In the genomic region with DNA sequence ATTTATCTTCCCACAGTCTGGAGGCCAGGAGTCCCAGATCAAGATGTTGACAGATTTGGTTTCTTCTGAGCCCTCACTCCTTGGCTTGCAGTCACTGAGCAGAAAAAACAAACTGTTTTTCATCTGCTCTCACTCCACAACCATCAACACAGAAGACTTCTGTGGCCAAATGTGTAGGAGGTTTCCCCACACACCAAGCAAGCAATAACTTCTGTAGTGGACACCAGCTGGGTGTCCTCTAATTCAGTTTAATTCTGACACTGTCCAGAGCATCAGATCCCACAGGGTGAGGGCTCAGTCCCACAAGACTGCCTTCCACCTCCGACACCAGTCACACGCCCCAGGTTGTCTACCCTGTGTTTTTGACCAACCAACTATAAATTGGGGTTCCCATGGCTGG, we compare ENCODE assay signal across 27 cellular contexts.
DNase-seq lines count a peak whose midpoint lies in the region; ATAC-seq and TF ChIP-seq lines count a peak whose summit lies in the region.
"Had no signal": no experiment of that assay in that cellular context is flagged by ENCODE, and none has a peak within 500 bp of the region (broad histone marks: within the 10 kb centered on the region; RNA-seq: fewer than 3 reads in every experiment).

No MANE protein-coding gene starts in this region.

- peaks cover 30% of the 10 kb centered on the region for H3K4me1 Mint-ChIP-seq in nephron

- no peak for TF ChIP-seq CTCF in heart left ventricle (IDR thresholded peaks at IDR 0.05)
- TF ChIP-seq CTCF in right atrium auricular region (IDR thresholded peaks at IDR 0.05) = no peak
- TF ChIP-seq CTCF in fibroblast of mammary gland (conservative IDR thresholded peaks at IDR 0.05; ENCODE audit: control insufficient read depth, insufficient read depth, low read depth, low read length) = no peak
- no peak for TF ChIP-seq CTCF in nephron (IDR thresholded peaks at IDR 0.05; ENCODE audit: unreplicated experiment in 3 of 3)
- no peak for TF ChIP-seq CTCF in uterus (IDR thresholded peaks at IDR 0.05)
- TF ChIP-seq CTCF in Peyer's patch (IDR thresholded peaks at IDR 0.05) = no peak

- H3K27me3 ChIP-seq in heart left ventricle (no peaks in the 10 kb centered on the region), right atrium auricular region (no peaks in the 10 kb centered on the region), uterus (no peaks in the 10 kb centered on the region), Peyer's patch (no peaks in the 10 kb centered on the region)
- H3K27me3 ChIP-seq: BLaER1 treated with 17β-estradiol and CSF1 and Interleukin-3, amounts not matched to agents 10 nM and 100 nM; esophagus muscularis mucosa; ovary had no signal

- no peak overlapping the region for H3K4me3 ChIP-seq in heart left ventricle
- H3K4me3 ChIP-seq in right atrium auricular region = no peak overlapping the region
- H3K4me3 ChIP-seq in fibroblast of mammary gland (ENCODE audit: control insufficient read depth, low read depth, low read length) = no peak overlapping the region
- no peak overlapping the region for H3K4me3 ChIP-seq in uterus
- no peak overlapping the region for H3K4me3 ChIP-seq in Peyer's patch
- H3K4me3 ChIP-seq: BLaER1 treated with 17β-estradiol and CSF1 and Interleukin-3, amounts not matched to agents 10 nM and 100 nM; esophagus muscularis mucosa; ovary; SK-N-MC had no signal

- H3K9me3 Mint-ChIP-seq in nephron = no peaks in the 10 kb centered on the region
- H3K9me3 Mint-ChIP-seq: activated CD4-positive, alpha-beta memory T cell treated with anti-CD3 and anti-CD28 coated beads for 36 hours had no signal

- WGBS in heart left ventricle, 4 donors = 80 to 93% (median 85%) methylated on average over 2 of the region's 2 CpGs

- peaks cover 15% of the 10 kb centered on the region for H3K36me3 Mint-ChIP-seq in nephron (ENCODE audit: low read depth)

- intact Hi-C loops in heart left ventricle (cut with DNase I) = no loop called here
- intact Hi-C loops in uterus (cut with DNase I; ENCODE audit: low total_unique reads) = no loop called here

- no peak for TF ChIP-seq POLR2A in heart left ventricle (IDR thresholded peaks at IDR 0.05)
- TF ChIP-seq POLR2A in uterus (IDR thresholded peaks at IDR 0.05) = no peak
- no peak for TF ChIP-seq POLR2A in Peyer's patch (IDR thresholded peaks at IDR 0.05)

- no peaks in the 10 kb centered on the region for H3K27me3 Mint-ChIP-seq in nephron (ENCODE audit: low read depth)
- H3K27me3 Mint-ChIP-seq: activated CD4-positive, alpha-beta memory T cell treated with anti-CD3 and anti-CD28 coated beads for 36 hours; naive B cell had no signal

- H3K9me3 ChIP-seq in heart left ventricle = no peaks in the 10 kb centered on the region
- H3K9me3 ChIP-seq in right atrium auricular region = no peaks in the 10 kb centered on the region
- no peaks in the 10 kb centered on the region for H3K9me3 ChIP-seq in uterus
- H3K9me3 ChIP-seq in Peyer's patch = no peaks in the 10 kb centered on the region
- H3K9me3 ChIP-seq: esophagus muscularis mucosa, ovary had no signal

- H3K27ac Mint-ChIP-seq in nephron = peak overlapping the region; percentile 40 to 74 (median 52)
- H3K27ac Mint-ChIP-seq: activated CD4-positive, alpha-beta memory T cell treated with anti-CD3 and anti-CD28 coated beads for 36 hours; WTC11 had no signal

- ATAC-seq in heart left ventricle = peak; percentile 11 to 74 (median 62)
- ATAC-seq: HepG2, WTC11 had no signal

- H3K4me3 Mint-ChIP-seq in nephron = no peak overlapping the region
- H3K4me3 Mint-ChIP-seq: activated CD4-positive, alpha-beta memory T cell treated with anti-CD3 and anti-CD28 coated beads for 36 hours; WTC11 had no signal

- H3K27ac ChIP-seq in heart left ventricle (peak overlapping the region in 1 of 12 donors; percentile 19), right atrium auricular region (no peak overlapping the region), uterus (peak overlapping the region; percentile 70 to 83), Peyer's patch (peak overlapping the region in 2 of 4 donors; percentile 26 to 34)
- H3K27ac ChIP-seq: esophagus muscularis mucosa, ovary had no signal

- H3K36me3 ChIP-seq in heart left ventricle = no peaks in the 10 kb centered on the region
- no peaks in the 10 kb centered on the region for H3K36me3 ChIP-seq in right atrium auricular region
- H3K36me3 ChIP-seq in uterus = no peaks in the 10 kb centered on the region
- no peaks in the 10 kb centered on the region for H3K36me3 ChIP-seq in Peyer's patch
- H3K36me3 ChIP-seq: ovary had no signal

- no peak for DNase-seq in heart left ventricle
- no peak for DNase-seq in right atrium auricular region (ENCODE audit: low spot score)
- peak; percentile 63 for DNase-seq in fibroblast of mammary gland (ENCODE audit: low read depth)
- peak; percentile 50 to 84 for DNase-seq in uterus
- DNase-seq in activated effector memory CD4-positive, alpha-beta T cell treated with Interleukin-2 at 50 U/mL for 16 hours = no peak
- no peak for DNase-seq in activated CD4-positive, CD25-positive, alpha-beta regulatory T cell treated with anti-CD3 and anti-CD28 coated beads, Interleukin-2, amount 50 U/mL, for 72 hours
- no peak for DNase-seq in Peyer's patch
- DNase-seq: activated CD4-positive, alpha-beta memory T cell treated with anti-CD3 and anti-CD28 coated beads for 36 hours; activated gamma-delta T cell treated with Interleukin-2 at 50 U/mL for 16 hours; activated T-cell treated with anti-CD3 and anti-CD28 coated beads for 4 hours; amniotic stem cell; central memory CD4-positive, alpha-beta T cell; effector CD8-positive, alpha-beta T cell; EL; naive B cell; NCI-H1105; NCI-H2029 treated with DMSO at 0.1 percent for 48 hours; NCI-H510A; NK-92 treated with Interleukin-12 subunit alpha and Interleukin-12 subunit beta, amount 100 ng/mL, for 24 hours; ovary; stimulated activated CD4-positive, alpha-beta T cell treated with anti-CD3 and anti-CD28 coated beads, Interleukin-4, amount 100 ng/mL, for 4 hours had no signal

- H3K4me1 ChIP-seq in heart left ventricle (peaks cover 2 to 48% (median 22%) of the 10 kb centered on the region in 12 donors), right atrium auricular region (peaks cover 0 to 34% of the 10 kb centered on the region in 2 donors), uterus (peaks cover 0 to 5% of the 10 kb centered on the region in 2 donors), Peyer's patch (peaks cover 0 to 15% (median 0%) of the 10 kb centered on the region in 4 donors)

Comparison
In these comparisons a context has a peak if more than half of its experiments do, and no peak if none do; other contexts are left out.
1. DNase-seq: peak in fibroblast of mammary gland (single experiment) and uterus (2 of 2); none in heart left ventricle (0 of 5), right atrium auricular region (single experiment), activated effector memory CD4-positive, alpha-beta T cell treated with Interleukin-2 at 50 U/mL for 16 hours (single experiment), activated CD4-positive, CD25-positive, alpha-beta regulatory T cell treated with anti-CD3 and anti-CD28 coated beads, Interleukin-2, amount 50 U/mL, for 72 hours (single experiment) and Peyer's patch (0 of 3).
2. H3K27ac ChIP-seq: peak in uterus (2 of 2); none in right atrium auricular region (0 of 2).